In the genomic region with DNA sequence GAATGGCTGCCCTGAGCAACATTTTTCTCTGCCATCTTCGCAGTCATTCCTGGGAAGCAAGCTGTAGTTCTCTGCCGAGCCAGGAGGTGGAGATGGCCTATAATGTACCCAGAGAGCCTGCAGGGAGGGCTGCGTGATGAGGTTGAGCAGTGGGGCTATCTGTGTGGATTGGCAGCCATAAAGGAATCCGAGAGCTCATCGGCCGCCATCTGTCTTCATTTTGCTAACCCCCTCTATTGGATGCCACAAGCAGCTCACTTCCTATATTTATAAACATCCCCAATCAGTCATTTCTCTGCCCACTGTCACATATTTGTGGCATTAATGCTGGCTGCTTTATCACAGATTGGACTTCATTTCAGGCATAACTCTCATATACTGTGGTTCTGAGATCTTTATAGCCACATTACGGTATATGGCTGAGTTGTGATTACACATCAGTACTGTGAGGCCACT, we compare ENCODE assay signal across 9 cellular contexts.
DNase-seq lines count a peak whose midpoint lies in the region; ATAC-seq and TF ChIP-seq lines count a peak whose summit lies in the region.
"Had no signal": no experiment of that assay in that cellular context is flagged by ENCODE, and none has a peak within 500 bp of the region (broad histone marks: within the 10 kb centered on the region; RNA-seq: fewer than 3 reads in every experiment).

No MANE protein-coding gene starts in this region.

- TF ChIP-seq CTCF in choroid plexus epithelial cell (conservative IDR thresholded peaks at IDR 0.05; ENCODE audit: low read depth, low read length) (peak; percentile 85), retinal pigment epithelial cell (conservative IDR thresholded peaks at IDR 0.05; ENCODE audit: low read depth, low read length) (peak; percentile 87)

- ATAC-seq in GM21381 (IDR thresholded peaks at IDR 0.05; ENCODE audit: unreplicated experiment): peak; percentile 58
- ATAC-seq: mucosa of descending colon had no signal

- DNase-seq in GF-D8 (lab: John Stamatoyannopoulos, UW) (peak; percentile 96), NAMALWA (ENCODE audit: low spot score) (peak; percentile 40), choroid plexus epithelial cell (ENCODE audit: low read depth) (peak; percentile 61), retinal pigment epithelial cell (ENCODE audit: low read depth) (no peak), medulla oblongata (ENCODE audit: extremely low spot score) (no peak), 8988T (no peak), NCI-H187 treated with DMSO at 0.1 percent for 48 hours (lab: John Stamatoyannopoulos, UW) (no peak)

- no peak overlapping the region for H3K4me3 ChIP-seq in choroid plexus epithelial cell (ENCODE audit: low read depth, low read length)
- no peak overlapping the region for H3K4me3 ChIP-seq in retinal pigment epithelial cell (ENCODE audit: low read length)
- H3K4me3 ChIP-seq: mucosa of descending colon had no signal

Comparison
In these comparisons a context has a peak if more than half of its experiments do, and no peak if none do; other contexts are left out.
1. DNase-seq: peak in GF-D8 (single experiment), NAMALWA (single experiment) and choroid plexus epithelial cell (single experiment); none in retinal pigment epithelial cell (single experiment), medulla oblongata (single experiment), 8988T (single experiment) and NCI-H187 treated with DMSO at 0.1 percent for 48 hours (single experiment).